11 cellular contexts compared by ENCODE assay signal in genomic region chr6:31199105-31199452, GRCh38. TPM values are rescaled to one million over a fixed set of nuclear protein-coding genes. Genes with fewer than 3 reads are reported as not detected.
DNase-seq lines count a peak whose midpoint lies in the region; ATAC-seq and TF ChIP-seq lines count a peak whose summit lies in the region.
"Not testable (repeated sequence)": the region's sequence is repeated elsewhere in the genome, so short reads cannot be mapped to it uniquely, and the experiment has no call there.
"Had no signal": no experiment of that assay in that cellular context is flagged by ENCODE, and none has a peak within 500 bp of the region (broad histone marks: within the 10 kb centered on the region; RNA-seq: fewer than 3 reads in every experiment).

No MANE protein-coding gene starts in this region.

- peak overlapping the region; percentile 97 for H3K27ac Mint-ChIP-seq in activated CD4-positive, alpha-beta memory T cell treated with anti-CD3 and anti-CD28 coated beads, Interleukin-2, amount 10 ng/mL, durations not matched to agents 7 days and 5 days
- H3K27ac Mint-ChIP-seq in activated naive CD8-positive, alpha-beta T cell treated with anti-CD3 and anti-CD28 coated beads for 36 hours = peak overlapping the region; percentile 81
- H3K27ac Mint-ChIP-seq in stimulated activated effector memory CD8-positive, alpha-beta T cell treated with anti-CD3 and anti-CD28 coated beads, Interleukin-12 subunit alpha, Interleukin-12 subunit beta, amount 100 ng/mL, for 72 hours = peak overlapping the region; percentile 49

- not testable (repeated sequence) for ATAC-seq in stimulated activated effector memory CD8-positive, alpha-beta T cell treated with anti-CD3 and anti-CD28 coated beads, Interleukin-12 subunit alpha, Interleukin-12 subunit beta, amount 100 ng/mL, for 72 hours

- H3K27ac ChIP-seq in ACC112 (ENCODE audit: low read depth, low read length) = not testable (repeated sequence)
- peak overlapping the region; percentile 90; the same call in 1 of the 2 replicates for H3K27ac ChIP-seq in OCI-LY3 (ENCODE audit: low read length)
- peak overlapping the region; percentile 92 to 97 (median 93) for H3K27ac ChIP-seq in esophagus muscularis mucosa (replicated peaks in 1 of 4)
- H3K27ac ChIP-seq in muscle layer of duodenum (ENCODE audit: low read length) = peak overlapping the region; percentile 23

- not testable (repeated sequence) for TF ChIP-seq CTCF in OCI-LY3 (IDR thresholded peaks at IDR 0.05; ENCODE audit: low read depth, low read length); esophagus muscularis mucosa (IDR thresholded peaks at IDR 0.05)

- H4K20me1 ChIP-seq in OCI-LY3 (ENCODE audit: insufficient read depth, low read length) = not testable (repeated sequence)

- peak overlapping the region; percentile 94; the same call in 1 of the 2 replicates for H3K9ac ChIP-seq in OCI-LY3 (ENCODE audit: low read length)

- intact Hi-C loops in esophagus muscularis mucosa (cut with DNase I) = loop anchor here (5.0 kb wide), 1 partner anchor 73 kb away; the partner anchor contains the start of gene HLA-C

- peak overlapping the region; percentile 91 for H3K4me3 Mint-ChIP-seq in activated CD4-positive, alpha-beta memory T cell treated with anti-CD3 and anti-CD28 coated beads, Interleukin-2, amount 10 ng/mL, durations not matched to agents 7 days and 5 days
- peak overlapping the region; percentile 93 for H3K4me3 Mint-ChIP-seq in activated naive CD8-positive, alpha-beta T cell treated with anti-CD3 and anti-CD28 coated beads for 36 hours
- H3K4me3 Mint-ChIP-seq in stimulated activated effector memory CD8-positive, alpha-beta T cell treated with anti-CD3 and anti-CD28 coated beads, Interleukin-12 subunit alpha, Interleukin-12 subunit beta, amount 100 ng/mL, for 72 hours = peak overlapping the region; percentile 71

- POLR2A ChIA-PET in activated CD4-positive, alpha-beta memory T cell treated with anti-CD3 and anti-CD28 coated beads, Interleukin-2, amount 10 ng/mL, durations not matched to agents 7 days and 5 days (lab: Charles Lee) = interaction anchor here (0.7 to 5.3 kb wide), 8 partner anchors 10 to 166 kb away, joined by 3 to 52 read pairs (median 16); partner anchors contain the start of gene TCF19

- TF ChIP-seq EP300 in esophagus muscularis mucosa (IDR thresholded peaks at IDR 0.05) = not testable (repeated sequence)

- H3K4me1 ChIP-seq in ACC112 (ENCODE audit: control insufficient read depth, insufficient read depth, low read length, unreplicated experiment) = peaks cover 16% of the 10 kb centered on the region
- H3K4me1 ChIP-seq in OCI-LY3 (ENCODE audit: low read length) = peaks cover 38% of the 10 kb centered on the region
- peaks cover 28 to 57% (median 48%) of the 10 kb centered on the region in 4 donors for H3K4me1 ChIP-seq in esophagus muscularis mucosa
- peaks cover 13 to 33% of the 10 kb centered on the region in 2 donors for H3K4me1 ChIP-seq in muscle layer of duodenum (ENCODE audit: control insufficient read depth in 1 of 2, insufficient read depth in 2 of 2, low read length in 2 of 2)

- DNase-seq in activated CD4-positive, alpha-beta memory T cell treated with anti-CD3 and anti-CD28 coated beads, Interleukin-2, amount 10 ng/mL, durations not matched to agents 7 days and 5 days; activated naive CD8-positive, alpha-beta T cell treated with anti-CD3 and anti-CD28 coated beads for 36 hours; esophagus muscularis mucosa (ENCODE audit: extremely low spot score); stimulated activated effector memory CD8-positive, alpha-beta T cell treated with anti-CD3 and anti-CD28 coated beads, Interleukin-12 subunit alpha, Interleukin-12 subunit beta, amount 100 ng/mL, for 72 hours (ENCODE audit: low spot score in 2 of 2): not testable (repeated sequence)

- H3K9me3 ChIP-seq in OCI-LY3 (ENCODE audit: insufficient read depth, low read length) = peaks cover 10% of the 10 kb centered on the region; the same call in 1 of the 2 replicates
- not testable (repeated sequence) for H3K9me3 ChIP-seq in esophagus muscularis mucosa; muscle layer of duodenum (ENCODE audit: control insufficient read depth in 1 of 2, low read length in 2 of 2)

- 96% methylated on average over 4 of the region's 4 CpGs for WGBS in esophagus muscularis mucosa

- H3K79me2 ChIP-seq in ACC112 (ENCODE audit: control insufficient read depth, insufficient read depth, low read length, unreplicated experiment) = peaks cover 21% of the 10 kb centered on the region
- H3K79me2 ChIP-seq in OCI-LY3 (ENCODE audit: low read length) = peaks cover 39% of the 10 kb centered on the region

- H3K27me3 ChIP-seq in ACC112 (ENCODE audit: insufficient read depth, low read length); OCI-LY3 (ENCODE audit: low read depth, low read length); esophagus muscularis mucosa; muscle layer of duodenum (ENCODE audit: low read depth, low read length): not testable (repeated sequence)

- H3K36me3 ChIP-seq in ACC112 (ENCODE audit: insufficient read depth, low read length); muscle layer of duodenum (ENCODE audit: control insufficient read depth in 1 of 2, insufficient read depth in 2 of 2, low read length in 2 of 2): not testable (repeated sequence)
- H3K36me3 ChIP-seq in OCI-LY3 (replicated peaks; ENCODE audit: low read depth, low read length) (peaks cover 21% of the 10 kb centered on the region), esophagus muscularis mucosa (peaks cover 0 to 11% (median 0%) of the 10 kb centered on the region in 4 donors)

- peaks cover 49% of the 10 kb centered on the region for H3K36me3 Mint-ChIP-seq in activated CD4-positive, alpha-beta memory T cell treated with anti-CD3 and anti-CD28 coated beads, Interleukin-2, amount 10 ng/mL, durations not matched to agents 7 days and 5 days (ENCODE audit: low read depth)
- peaks cover 50% of the 10 kb centered on the region for H3K36me3 Mint-ChIP-seq in activated naive CD8-positive, alpha-beta T cell treated with anti-CD3 and anti-CD28 coated beads for 36 hours
- peaks cover 35% of the 10 kb centered on the region for H3K36me3 Mint-ChIP-seq in stimulated activated effector memory CD8-positive, alpha-beta T cell treated with anti-CD3 and anti-CD28 coated beads, Interleukin-12 subunit alpha, Interleukin-12 subunit beta, amount 100 ng/mL, for 72 hours

- not testable (repeated sequence) for H3K9me3 Mint-ChIP-seq in activated CD4-positive, alpha-beta memory T cell treated with anti-CD3 and anti-CD28 coated beads, Interleukin-2, amount 10 ng/mL, durations not matched to agents 7 days and 5 days; stimulated activated effector memory CD8-positive, alpha-beta T cell treated with anti-CD3 and anti-CD28 coated beads, Interleukin-12 subunit alpha, Interleukin-12 subunit beta, amount 100 ng/mL, for 72 hours
- H3K9me3 Mint-ChIP-seq in activated naive CD8-positive, alpha-beta T cell treated with anti-CD3 and anti-CD28 coated beads for 36 hours = peaks cover 12% of the 10 kb centered on the region

- H2AFZ ChIP-seq in ACC112 (ENCODE audit: low read length, unreplicated experiment); OCI-LY3 (ENCODE audit: low read depth, low read length): not testable (repeated sequence)

- H3K4me2 ChIP-seq in OCI-LY3 (ENCODE audit: low read length) = peak overlapping the region; percentile 67

- H3K4me3 ChIP-seq in ACC112 (ENCODE audit: low read depth, low read length) = peak overlapping the region; percentile 89; the same call in 1 of the 2 replicates
- H3K4me3 ChIP-seq in GM08714 (ENCODE audit: low read length) = peak overlapping the region; percentile 85; the same call in 1 of the 2 replicates
- peak overlapping the region; percentile 91 for H3K4me3 ChIP-seq in OCI-LY3 (ENCODE audit: low read length)
- H3K4me3 ChIP-seq in esophagus muscularis mucosa = peak overlapping the region in 1 of 4 donors; percentile 85
- peak overlapping the region in 1 of 2 donors; percentile 37 for H3K4me3 ChIP-seq in muscle layer of duodenum (ENCODE audit: low read depth in 1 of 2, low read length in 2 of 2)

- peaks cover 74% of the 10 kb centered on the region for H3K4me1 Mint-ChIP-seq in activated CD4-positive, alpha-beta memory T cell treated with anti-CD3 and anti-CD28 coated beads, Interleukin-2, amount 10 ng/mL, durations not matched to agents 7 days and 5 days
- H3K4me1 Mint-ChIP-seq in activated naive CD8-positive, alpha-beta T cell treated with anti-CD3 and anti-CD28 coated beads for 36 hours = peaks cover 48% of the 10 kb centered on the region
- H3K4me1 Mint-ChIP-seq in stimulated activated effector memory CD8-positive, alpha-beta T cell treated with anti-CD3 and anti-CD28 coated beads, Interleukin-12 subunit alpha, Interleukin-12 subunit beta, amount 100 ng/mL, for 72 hours = peaks cover 63% of the 10 kb centered on the region

- not testable (repeated sequence) for TF ChIP-seq POLR2A in esophagus muscularis mucosa (IDR thresholded peaks at IDR 0.05; ENCODE audit: low read depth)

- CTCF ChIA-PET in activated CD4-positive, alpha-beta memory T cell treated with anti-CD3 and anti-CD28 coated beads, Interleukin-2, amount 10 ng/mL, durations not matched to agents 7 days and 5 days (lab: Charles Lee) = interaction anchor here (7.8 kb wide), 1 partner anchor 168 kb away, joined by 93 read pairs; no protein-coding TSS in a partner anchor

- H3K27me3 Mint-ChIP-seq in activated CD4-positive, alpha-beta memory T cell treated with anti-CD3 and anti-CD28 coated beads, Interleukin-2, amount 10 ng/mL, durations not matched to agents 7 days and 5 days; activated naive CD8-positive, alpha-beta T cell treated with anti-CD3 and anti-CD28 coated beads for 36 hours: not testable (repeated sequence)

RNA-seq across cellular contexts. Expression of gene POU5F1, which starts 28.6 kb away (rescaled TPM):
- total RNA-seq in activated CD4-positive, alpha-beta memory T cell treated with anti-CD3 and anti-CD28 coated beads, Interleukin-2, amount 10 ng/mL, durations not matched to agents 7 days and 5 days = not detected
- not detected for total RNA-seq in activated naive CD8-positive, alpha-beta T cell treated with anti-CD3 and anti-CD28 coated beads for 36 hours
- 1 to 10 TPM in 1 of 4 donors, not detected in 3; 1.3 TPM for total RNA-seq in esophagus muscularis mucosa
- total RNA-seq: G401; HT1080; T-helper 1 cell treated with Interleukin-12 subunit alpha and Interleukin-12 subunit beta and Interleukin-4 antibody, amounts not matched to agents 30 ng/mL and 1 ng/mL, for 36 hours had no signal

RNA-seq across cellular contexts. Expression of gene TCF19, which starts 40.7 kb away (rescaled TPM):
- 10 to 100 TPM; 78.9 to 80.7 TPM for total RNA-seq in activated CD4-positive, alpha-beta memory T cell treated with anti-CD3 and anti-CD28 coated beads, Interleukin-2, amount 10 ng/mL, durations not matched to agents 7 days and 5 days
- 10 to 100 TPM; 86.1 to 89.8 TPM for total RNA-seq in activated naive CD8-positive, alpha-beta T cell treated with anti-CD3 and anti-CD28 coated beads for 36 hours
- 1 to 10 TPM; 2.3 to 6.7 (median 5.8) TPM for total RNA-seq in esophagus muscularis mucosa

RNA-seq across cellular contexts. Expression of gene CCHCR1, which starts 41.5 kb away (rescaled TPM):
- 10 to 100 TPM; 36.1 to 36.7 TPM for total RNA-seq in activated CD4-positive, alpha-beta memory T cell treated with anti-CD3 and anti-CD28 coated beads, Interleukin-2, amount 10 ng/mL, durations not matched to agents 7 days and 5 days
- 10 to 100 TPM; 43.0 to 46.6 TPM for total RNA-seq in activated naive CD8-positive, alpha-beta T cell treated with anti-CD3 and anti-CD28 coated beads for 36 hours
- 10 to 100 TPM in 2 of 4 donors, 1 to 10 TPM in 2; 5.8 to 11.6 (median 9.4) TPM for total RNA-seq in esophagus muscularis mucosa

Comparison
In these comparisons a context has a peak if more than half of its experiments do, and no peak if none do; other contexts are left out.
1. RNA of gene TCF19, which starts 40.7 kb away (total RNA-seq): 86.1 to 89.8 TPM in activated naive CD8-positive, alpha-beta T cell treated with anti-CD3 and anti-CD28 coated beads for 36 hours and 78.9 to 80.7 TPM in activated CD4-positive, alpha-beta memory T cell treated with anti-CD3 and anti-CD28 coated beads, Interleukin-2, amount 10 ng/mL, durations not matched to agents 7 days and 5 days; 2.3 to 6.7 TPM in esophagus muscularis mucosa; every median in the first group is over 10 times any median in the second.
2. Peak in every context shown above with its lines, with median percentiles within 50 percentile points of each other: H3K27ac Mint-ChIP-seq and H3K4me3 Mint-ChIP-seq.